In the genomic region with DNA sequence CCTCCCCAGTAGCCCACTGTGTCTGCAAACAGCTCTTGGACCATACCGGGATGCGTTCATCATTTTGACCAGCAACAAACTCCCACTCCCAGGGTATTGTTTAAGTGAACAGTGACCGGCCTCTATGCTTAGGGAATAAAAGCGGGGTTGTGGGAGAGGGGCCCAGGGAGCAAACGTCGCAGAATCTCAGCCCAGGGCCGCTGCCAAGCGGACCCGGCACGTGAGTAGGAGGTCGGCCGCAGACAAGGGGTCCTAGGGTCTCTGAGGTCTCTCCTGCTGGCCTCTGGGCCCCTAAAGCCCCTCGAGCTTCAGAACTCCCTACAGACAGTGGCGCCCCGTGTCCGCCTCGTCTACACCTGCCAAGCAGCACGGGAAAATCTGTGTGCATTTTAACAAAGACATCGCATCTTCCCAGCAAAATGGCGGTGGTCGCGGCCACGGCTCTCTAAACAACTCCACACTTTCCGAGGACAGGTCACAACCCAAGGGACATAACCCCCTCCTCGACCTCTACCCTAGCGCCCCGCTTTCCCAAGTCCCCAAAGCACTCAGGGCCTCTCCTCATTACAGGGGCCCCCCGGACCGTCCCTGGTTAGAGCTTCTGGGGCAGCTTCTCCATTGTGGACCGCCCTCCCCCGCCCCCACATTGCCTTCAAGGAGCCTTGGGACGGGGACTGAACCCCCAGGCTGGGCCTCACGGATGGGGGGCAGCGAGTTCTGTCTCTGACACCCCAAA, we compare ENCODE assay signal across 9 cellular contexts. TPM values are rescaled to one million over a fixed set of nuclear protein-coding genes. Genes with fewer than 3 reads are reported as not detected.
A peak's percentile ranks its signal among the peaks of the same experiment; 100 is the strongest.
DNase-seq lines count a peak whose midpoint lies in the region; ATAC-seq, FAIRE-seq and TF ChIP-seq lines count a peak whose summit lies in the region.
"Had no signal": no experiment of that assay in that cellular context is flagged by ENCODE, and none has a peak within 500 bp of the region (broad histone marks: within the 10 kb centered on the region; RNA-seq: fewer than 3 reads in every experiment).

No MANE protein-coding gene starts in this region.

- FAIRE-seq in D721Med (lab: Jason Lieb, UNC) = no peak
- FAIRE-seq: pancreas had no signal

- TF ChIP-seq CTCF in D721Med (IDR thresholded peaks at IDR 0.05; ENCODE audit: insufficient read depth, missing control alignments) (no peak), ovary (IDR thresholded peaks at IDR 0.05) (no peak)

- peaks cover 9% of the 10 kb centered on the region for H3K4me1 ChIP-seq in ovary (ENCODE audit: insufficient read depth)
- H3K4me1 ChIP-seq: pancreas had no signal

- WGBS in ovary, 3 donors = 43 to 61% (median 53%) methylated on average over 34 of the region's 34 CpGs

- no peak for TF ChIP-seq EP300 in ovary (IDR thresholded peaks at IDR 0.05)

- no peak overlapping the region for H3K4me3 ChIP-seq in ovary

- ATAC-seq in HG02938 (IDR thresholded peaks at IDR 0.05; ENCODE audit: unreplicated experiment) = no peak
- ATAC-seq: pancreas had no signal

- H3K27me3 ChIP-seq in ovary = no peaks in the 10 kb centered on the region
- H3K27me3 ChIP-seq: pancreas had no signal

- H3K36me3 ChIP-seq in ovary = no peaks in the 10 kb centered on the region
- H3K36me3 ChIP-seq: pancreas had no signal

- intact Hi-C loops in ovary (cut with DNase I) = loop anchor here in 1 of 4 donors (5.0 kb wide), 1 partner anchor 142 kb away; no protein-coding TSS in a partner anchor

- H3K9me3 ChIP-seq in ovary = no peaks in the 10 kb centered on the region
- H3K9me3 ChIP-seq: pancreas had no signal

- TF ChIP-seq POLR2A in ovary (IDR thresholded peaks at IDR 0.05) = no peak

- H3K27ac ChIP-seq in ovary = peak overlapping the region in 1 of 2 donors; percentile 10

- DNase-seq in D721Med (ENCODE audit: insufficient read length, low spot score) (peak; percentile 3), NCI-H526 (lab: John Stamatoyannopoulos, UW) (peak; percentile 72 to 77), ecto neural progenitor cell (ENCODE audit: low spot score) (peak; percentile 65), ovary (peak in 3 of 5 donors; percentile 46 to 61 (median 54)), RPMI8226 (no peak)
- DNase-seq in central memory CD4-positive, alpha-beta T cell = no peak
- DNase-seq in activated CD4-positive, alpha-beta T cell treated with anti-CD3 and anti-CD28 coated beads, Interleukin-2, amount 50 U/mL, for 48 hours = no peak

RNA-seq across cellular contexts. Expression of gene GCAT, which starts 3.9 kb away (rescaled TPM):
- 10 to 100 TPM in 3 of 7 donors, 1 to 10 TPM in 4; 2.3 to 17.7 (median 9.9) TPM for total RNA-seq in ovary
- polyA plus RNA-seq in ovary = 10 to 100 TPM in 1 of 2 donors, 1 to 10 TPM in 1; 2.6 to 10.6 TPM

RNA-seq across cellular contexts. Expression of gene GALR3, which starts 19.4 kb away (rescaled TPM):
- not detected for total RNA-seq in ovary
- polyA plus RNA-seq in ovary = not detected

RNA-seq across cellular contexts. Expression of gene ANKRD54, which starts 40.3 kb away (rescaled TPM):
- total RNA-seq in ovary = 10 to 100 TPM; 28.5 to 48.6 (median 36.2) TPM
- 10 to 100 TPM; 14.4 to 24.4 TPM for polyA plus RNA-seq in ovary

RNA-seq across cellular contexts. Expression of gene EIF3L, which starts 45.4 kb away (rescaled TPM):
- 1,000 to 10,000 TPM in 2 of 7 donors, 100 to 1,000 TPM in 5; 534 to 1,344 (median 896) TPM for total RNA-seq in ovary
- polyA plus RNA-seq in ovary = 1,000 to 10,000 TPM in 1 of 2 donors, 100 to 1,000 TPM in 1; 725 to 1,289 TPM

Comparison
In these comparisons a context has a peak if more than half of its experiments do, and no peak if none do; other contexts are left out.
1. DNase-seq: peak in D721Med (single experiment), NCI-H526 (2 of 2), ecto neural progenitor cell (single experiment) and ovary (3 of 5); none in RPMI8226 (single experiment), central memory CD4-positive, alpha-beta T cell (single experiment) and activated CD4-positive, alpha-beta T cell treated with anti-CD3 and anti-CD28 coated beads, Interleukin-2, amount 50 U/mL, for 48 hours (0 of 2).